Comparison of ENCODE assay signal across 9 cellular contexts in the genomic region with DNA sequence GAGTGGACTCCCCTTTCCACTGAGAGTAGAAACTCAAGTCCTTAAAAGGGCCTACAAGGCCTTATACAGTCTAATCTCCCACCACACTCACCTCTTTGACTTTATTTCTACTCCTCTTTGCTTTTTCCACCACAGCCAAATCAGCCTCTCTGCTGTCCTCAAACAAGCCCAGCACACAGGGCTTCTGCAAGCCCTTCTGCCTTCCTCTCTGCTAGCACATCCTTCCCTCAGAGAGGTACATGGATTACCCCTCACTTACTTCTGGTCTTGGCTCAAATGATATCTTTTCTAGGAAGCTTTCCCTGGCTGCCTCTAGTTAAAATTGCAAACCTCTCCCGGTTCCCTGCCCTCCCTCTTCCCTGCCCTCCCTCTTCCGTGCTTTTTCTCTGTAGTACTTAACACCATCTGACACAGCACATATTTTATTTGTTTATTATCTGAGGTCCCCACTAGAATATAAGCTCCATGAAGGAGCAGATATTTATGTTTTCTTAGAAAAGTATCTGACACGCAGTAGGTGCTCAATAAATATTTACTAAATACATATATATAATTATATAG. TPM values are rescaled to one million over a fixed set of nuclear protein-coding genes. Genes with fewer than 3 reads are reported as not detected.
DNase-seq lines count a peak whose midpoint lies in the region; ATAC-seq and TF ChIP-seq lines count a peak whose summit lies in the region.
"Had no signal": no experiment of that assay in that cellular context is flagged by ENCODE, and none has a peak within 500 bp of the region (broad histone marks: within the 10 kb centered on the region; RNA-seq: fewer than 3 reads in every experiment).

No MANE protein-coding gene starts in this region.

- no peaks in the 10 kb centered on the region for H3K9me3 ChIP-seq in SK-N-SH
- no peaks in the 10 kb centered on the region for H3K9me3 ChIP-seq in subcutaneous abdominal adipose tissue (ENCODE audit: control insufficient read depth in 5 of 5, low read length in 5 of 5)

- no peak for TF ChIP-seq RAD21 in SK-N-SH (IDR thresholded peaks at IDR 0.05; ENCODE audit: low read length)

- peak overlapping the region; percentile 65 for H3K4me3 Mint-ChIP-seq in activated CD4-positive, alpha-beta memory T cell treated with anti-CD3 and anti-CD28 coated beads for 36 hours

- no peaks in the 10 kb centered on the region for H3K27me3 ChIP-seq in SK-N-SH (ENCODE audit: insufficient read depth)
- no peaks in the 10 kb centered on the region for H3K27me3 ChIP-seq in kidney epithelial cell (ENCODE audit: control insufficient read depth, insufficient read depth, low read length)
- no peaks in the 10 kb centered on the region for H3K27me3 ChIP-seq in subcutaneous abdominal adipose tissue (ENCODE audit: control insufficient read depth in 5 of 5, insufficient read depth in 4 of 5, low read length in 5 of 5)

- H3K36me3 ChIP-seq in SK-N-SH (replicated peaks in 1 of 2; ENCODE audit: control insufficient read depth in 1 of 2, insufficient read depth in 2 of 2, low read length in 1 of 2) = no peaks in the 10 kb centered on the region
- no peaks in the 10 kb centered on the region for H3K36me3 ChIP-seq in kidney epithelial cell (ENCODE audit: control insufficient read depth, insufficient read depth, low read length)
- no peaks in the 10 kb centered on the region for H3K36me3 ChIP-seq in subcutaneous abdominal adipose tissue (ENCODE audit: control insufficient read depth in 5 of 5, insufficient read depth in 5 of 5, low read length in 5 of 5)

- H3F3A ChIP-seq in SK-N-SH (replicated peaks; ENCODE audit: insufficient read depth) = no peaks in the 10 kb centered on the region

- H3K9ac ChIP-seq in SK-N-SH (no peak overlapping the region; the same call in 1 of the 2 replicates), subcutaneous abdominal adipose tissue (ENCODE audit: low read length in 5 of 5) (peak overlapping the region in 4 of 5 donors; percentile 72 to 96 (median 90))

- H3K4me1 ChIP-seq in SK-N-SH (ENCODE audit: control insufficient read depth in 1 of 2, insufficient read depth in 2 of 2, low read depth in 1 of 2, low read length in 1 of 2) (peaks cover 0 to 7% of the 10 kb centered on the region in 2 experiments; a peak in 2 of 4 replicates), subcutaneous abdominal adipose tissue (ENCODE audit: control insufficient read depth in 5 of 5, insufficient read depth in 5 of 5, low read length in 5 of 5) (peaks cover 2 to 44% (median 29%) of the 10 kb centered on the region in 5 donors)

- H3K4me3 ChIP-seq in SK-N-SH (ENCODE audit: low read depth in 2 of 2, low read length in 1 of 2) = no peak overlapping the region; a peak in 1 of 4 replicates
- peak overlapping the region; percentile 4 for H3K4me3 ChIP-seq in kidney epithelial cell (ENCODE audit: low read depth, low read length)
- H3K4me3 ChIP-seq in subcutaneous abdominal adipose tissue (ENCODE audit: low read depth in 1 of 5, low read length in 5 of 5) = peak overlapping the region in 4 of 5 donors; percentile 48 to 96 (median 82)

- ATAC-seq in SK-N-SH treated with all-trans-retinoic acid at 6 μM for 48 hours = no peak
- no peak for ATAC-seq in GM21786 (IDR thresholded peaks at IDR 0.05; ENCODE audit: unreplicated experiment)

- TF ChIP-seq CTCF in SK-N-SH (IDR thresholded peaks at IDR 0.05) = no peak
- TF ChIP-seq CTCF in kidney epithelial cell (IDR thresholded peaks at IDR 0.05; ENCODE audit: insufficient read depth, low read length, poor library complexity, severe bottlenecking) = no peak
- no peak for TF ChIP-seq CTCF in GM20000 (IDR thresholded peaks at IDR 0.05; ENCODE audit: extremely low read depth, missing control alignments)

- H2AFZ ChIP-seq in SK-N-SH (ENCODE audit: low read depth) = no peak overlapping the region

- no peaks in the 10 kb centered on the region for H4K20me1 ChIP-seq in SK-N-SH (ENCODE audit: insufficient read depth)

- intact Hi-C loops in activated CD4-positive, alpha-beta memory T cell treated with anti-CD3 and anti-CD28 coated beads for 36 hours (cut with micrococcal nuclease) = loop anchor here (1.0 to 5.0 kb wide), 5 partner anchors 9 to 1253 kb away; a partner anchor contains a TSS

- H3K36me3 Mint-ChIP-seq in activated CD4-positive, alpha-beta memory T cell treated with anti-CD3 and anti-CD28 coated beads for 36 hours = no peaks in the 10 kb centered on the region

- POLR2A ChIA-PET in SK-N-SH (lab: Yijun Ruan, JAX) = interaction anchor here (1.5 kb wide), 1 partner anchor 107 kb away, joined by 8 read pairs; no protein-coding TSS in a partner anchor
- POLR2A ChIA-PET in activated CD4-positive, alpha-beta memory T cell treated with anti-CD3 and anti-CD28 coated beads for 36 hours (lab: Charles Lee) = interaction anchor here (1.6 to 4.3 kb wide), 5 partner anchors 8 to 110 kb away, joined by 4 to 37 read pairs (median 14); no protein-coding TSS in a partner anchor

- H3K27ac Mint-ChIP-seq in activated CD4-positive, alpha-beta memory T cell treated with anti-CD3 and anti-CD28 coated beads for 36 hours = peak overlapping the region; percentile 53

- peaks cover 45% of the 10 kb centered on the region for H3K4me1 Mint-ChIP-seq in activated CD4-positive, alpha-beta memory T cell treated with anti-CD3 and anti-CD28 coated beads for 36 hours (ENCODE audit: low read depth)

- CTCF ChIA-PET in SK-N-SH (lab: Yijun Ruan, JAX) = interaction anchor here (0.9 to 5.9 kb wide), 11 partner anchors 12 to 137 kb away, joined by 3 to 87 read pairs (median 6); no protein-coding TSS in a partner anchor
- CTCF ChIA-PET in activated CD4-positive, alpha-beta memory T cell treated with anti-CD3 and anti-CD28 coated beads for 36 hours (lab: Charles Lee) = interaction anchor here (0.8 to 3.4 kb wide), 11 partner anchors 11 to 188 kb away, joined by 3 to 54 read pairs (median 5); no protein-coding TSS in a partner anchor

- H3K9me2 ChIP-seq in SK-N-SH = no peaks in the 10 kb centered on the region

- DNase-seq in SK-N-SH = no peak
- no peak for DNase-seq in activated CD4-positive, alpha-beta memory T cell treated with anti-CD3 and anti-CD28 coated beads for 36 hours
- no peak for DNase-seq in kidney epithelial cell (ENCODE audit: low read depth)
- no peak for DNase-seq in GM20000 (ENCODE audit: low spot score)
- DNase-seq in NCI-H1048 (lab: John Stamatoyannopoulos, UW) = no peak
- DNase-seq: activated gamma-delta T cell treated with Interleukin-2 at 50 U/mL for 16 hours had no signal

- H3K27me3 Mint-ChIP-seq in activated CD4-positive, alpha-beta memory T cell treated with anti-CD3 and anti-CD28 coated beads for 36 hours = no peaks in the 10 kb centered on the region

- peak overlapping the region; percentile 84 for H3K4me2 ChIP-seq in SK-N-SH

- WGBS in SK-N-SH (ENCODE audit: low lambda C conversion rate) = 71% methylated on average over 3 of the region's 3 CpGs

- no peak overlapping the region for H3K27ac ChIP-seq in SK-N-SH (ENCODE audit: low read depth in 2 of 2, low read length in 1 of 2)
- H3K27ac ChIP-seq in subcutaneous abdominal adipose tissue (ENCODE audit: low read depth, low read length) = peak overlapping the region; percentile 85

- H3K79me2 ChIP-seq in SK-N-SH (ENCODE audit: insufficient read depth) = peaks cover 58% of the 10 kb centered on the region

- H3K9me3 Mint-ChIP-seq in activated CD4-positive, alpha-beta memory T cell treated with anti-CD3 and anti-CD28 coated beads for 36 hours = no peaks in the 10 kb centered on the region

- TF ChIP-seq EP300 in SK-N-SH (IDR thresholded peaks at IDR 0.05; ENCODE audit: borderline replicate concordance in 1 of 2, low read depth in 1 of 2, low read length in 1 of 2) = no peak

TF ChIP-seq in SK-N-SH, 30 proteins besides CTCF, POLR2A, EP300 and RAD21:
- no peak for TF ChIP-seq NFIC (IDR thresholded peaks at IDR 0.05; ENCODE audit: borderline replicate concordance)
- no peak for TF ChIP-seq RFX5 (IDR thresholded peaks at IDR 0.05; ENCODE audit: low read length)
- no peak for TF ChIP-seq SIN3A (IDR thresholded peaks at IDR 0.05; ENCODE audit: borderline replicate concordance, low read depth, low read length)
- no peak for TF ChIP-seq CHD2 (IDR thresholded peaks at IDR 0.05; ENCODE audit: low read length, partially characterized antibody)
- TF ChIP-seq SMC3 (IDR thresholded peaks at IDR 0.05; ENCODE audit: low read depth, low read length) = no peak
- no peak for TF ChIP-seq YY1 (IDR thresholded peaks at IDR 0.05; ENCODE audit: low read depth)

TF ChIP-seq in SK-N-SH treated with all-trans-retinoic acid at 6 μM for 48 hours, 23 proteins besides CTCF, POLR2A, EP300 and RAD21 (continues in another document):
- no peak for TF ChIP-seq CSDC2 (CRISPR knock-in tag; IDR thresholded peaks at IDR 0.05)
- TF ChIP-seq, protein P1, sequence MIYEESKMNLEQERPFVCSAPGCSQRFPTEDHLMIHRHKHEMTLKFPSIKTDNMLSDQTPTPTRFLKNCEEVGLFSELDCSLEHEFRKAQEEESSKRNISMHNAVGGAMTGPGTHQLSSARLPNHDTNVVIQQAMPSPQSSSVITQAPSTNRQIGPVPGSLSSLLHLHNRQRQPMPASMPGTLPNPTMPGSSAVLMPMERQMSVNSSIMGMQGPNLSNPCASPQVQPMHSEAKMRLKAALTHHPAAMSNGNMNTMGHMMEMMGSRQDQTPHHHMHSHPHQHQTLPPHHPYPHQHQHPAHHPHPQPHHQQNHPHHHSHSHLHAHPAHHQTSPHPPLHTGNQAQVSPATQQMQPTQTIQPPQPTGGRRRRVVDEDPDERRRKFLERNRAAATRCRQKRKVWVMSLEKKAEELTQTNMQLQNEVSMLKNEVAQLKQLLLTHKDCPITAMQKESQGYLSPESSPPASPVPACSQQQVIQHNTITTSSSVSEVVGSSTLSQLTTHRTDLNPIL (CRISPR knock-in tag; IDR thresholded peaks at IDR 0.05; ENCODE audit: low read depth) = no peak

RNA-seq across cellular contexts. Expression of a gene that starts 1.7 kb away (rescaled TPM):
- polyA plus RNA-seq in SK-N-SH (2012; rRNA removed) = 3.9 and 4.6 TPM in 2 replicates
- polyA plus RNA-seq in SK-N-SH (2012; cell fraction: cytosol; rRNA removed) = 3.3 and 4.3 TPM in 2 replicates
- 7.6 and 11.9 TPM in 2 replicates for polyA plus RNA-seq in SK-N-SH (2012; cell fraction: nucleus; rRNA removed)
- total RNA-seq in activated CD4-positive, alpha-beta memory T cell treated with anti-CD3 and anti-CD28 coated beads for 36 hours = 10 to 100 TPM; 26.5 to 28.0 TPM
- 10.9 and 12.7 TPM in 2 replicates for total RNA-seq in kidney epithelial cell

Comparison
In these comparisons a context has a peak if more than half of its experiments do, and no peak if none do; other contexts are left out.
1. H3K4me3 ChIP-seq: peak in kidney epithelial cell (single experiment) and subcutaneous abdominal adipose tissue (4 of 5); none in SK-N-SH (0 of 2).